ENCODE assay signal across 8 cellular contexts in the genomic region with DNA sequence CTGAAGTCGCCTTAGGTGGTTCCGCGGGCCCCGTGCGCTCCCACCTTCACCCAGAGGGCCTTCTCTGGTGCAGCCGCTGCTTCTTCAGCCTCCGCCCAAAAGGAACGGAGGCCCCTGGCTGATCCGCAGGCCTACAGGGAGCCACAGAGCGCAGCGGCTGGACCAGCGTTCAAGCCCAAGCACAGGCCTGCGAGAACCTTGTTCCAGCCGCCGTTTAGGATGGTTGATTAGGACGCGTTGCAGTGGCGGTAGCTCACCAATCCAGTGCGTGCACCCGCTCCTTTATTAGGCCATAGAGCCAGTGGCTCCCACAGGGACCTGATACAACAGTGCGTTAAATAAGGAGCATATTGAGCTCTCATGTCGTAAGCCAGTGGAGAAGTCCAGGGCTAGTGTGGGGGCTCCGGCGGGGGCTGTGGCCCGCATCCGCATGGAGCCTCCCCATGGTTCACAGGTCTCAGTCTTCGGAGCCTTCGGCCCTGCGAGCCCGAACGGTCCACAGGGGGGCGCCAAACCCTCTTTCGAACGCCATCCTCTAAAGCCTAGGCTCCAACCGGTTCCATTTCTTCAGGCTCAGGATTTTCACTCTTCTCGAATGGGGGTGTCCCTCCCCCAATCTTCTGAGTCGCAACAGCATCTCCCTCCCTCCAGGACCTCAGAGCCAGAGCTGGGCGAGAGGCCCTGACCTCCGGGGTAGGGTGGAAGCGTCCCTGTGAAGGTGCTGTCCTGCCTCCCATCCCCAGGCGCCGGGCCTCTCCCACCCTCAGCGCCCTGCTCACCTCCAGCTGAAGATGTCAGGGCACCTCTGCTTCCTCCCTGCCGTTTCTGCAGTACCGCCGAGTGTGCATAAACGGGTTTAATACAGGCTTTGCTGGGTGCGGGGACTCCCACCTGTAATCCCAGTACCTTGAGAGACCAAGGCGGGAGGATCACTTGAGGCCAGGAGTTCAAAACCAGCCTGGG.
A peak's percentile ranks its signal among the peaks of the same experiment; 100 is the strongest.
DNase-seq lines count a peak whose midpoint lies in the region; ATAC-seq and TF ChIP-seq lines count a peak whose summit lies in the region.
"Not testable (repeated sequence)": the region's sequence is repeated elsewhere in the genome, so short reads cannot be mapped to it uniquely, and the experiment has no call there.

No MANE protein-coding gene starts in this region.

- not testable (repeated sequence) for H3K36me3 Mint-ChIP-seq in CD4-positive, CD25-positive, alpha-beta regulatory T cell; nephron progenitor cell (ENCODE audit: low read depth)

- H3K27me3 ChIP-seq in CD4-positive, CD25-positive, alpha-beta regulatory T cell (ENCODE audit: control insufficient read depth, insufficient read depth, low read length): not testable (repeated sequence)

- H3K27ac Mint-ChIP-seq in CD4-positive, CD25-positive, alpha-beta regulatory T cell; nephron progenitor cell: not testable (repeated sequence)

- H3K36me3 ChIP-seq in CD4-positive, CD25-positive, alpha-beta regulatory T cell (ENCODE audit: control insufficient read depth, insufficient read depth, low read length): not testable (repeated sequence)

- H3K9me3 ChIP-seq in CD4-positive, CD25-positive, alpha-beta regulatory T cell (ENCODE audit: control insufficient read depth in 2 of 2, low read length in 2 of 2): not testable (repeated sequence)

- H3K4me1 ChIP-seq in CD4-positive, CD25-positive, alpha-beta regulatory T cell (ENCODE audit: control insufficient read depth, insufficient read depth, low read length, poor library complexity, severe bottlenecking): not testable (repeated sequence)

- not testable (repeated sequence) for H3K4me3 Mint-ChIP-seq in CD4-positive, CD25-positive, alpha-beta regulatory T cell; nephron progenitor cell

- DNase-seq in CD4-positive, CD25-positive, alpha-beta regulatory T cell: peak; percentile 46 to 64 (median 62)
- DNase-seq in HFF-Myc (ENCODE audit: extremely low read depth, low read depth) (peak; percentile 9), NCI-H748 (lab: John Stamatoyannopoulos, UW; ENCODE audit: unreplicated experiment) (peak; percentile 49), amygdala (lab: John Stamatoyannopoulos, UW) (peak in 35 of 56 donors; percentile 1 to 78 (median 27)), glomerular visceral epithelial cell (ENCODE audit: extremely low spot score) (peak; percentile 53), nephron progenitor cell (peak; percentile 82)
- DNase-seq in stimulated activated CD8-positive, alpha-beta memory T cell treated with anti-CD3 and anti-CD28 coated beads, Interleukin-2, amount 100 ng/mL, for 1 hour (ENCODE audit: low read depth in 2 of 2): peak; percentile 47 to 62

- H3K27me3 Mint-ChIP-seq in CD4-positive, CD25-positive, alpha-beta regulatory T cell; nephron progenitor cell (ENCODE audit: low read depth, poor library complexity): not testable (repeated sequence)

- H3K9me3 Mint-ChIP-seq in CD4-positive, CD25-positive, alpha-beta regulatory T cell; nephron progenitor cell: not testable (repeated sequence)

- TF ChIP-seq CTCF in HFF-Myc (IDR thresholded peaks at IDR 0.05; ENCODE audit: low read depth, low read length, missing control alignments): peak; percentile 59
- TF ChIP-seq CTCF in nephron progenitor cell (IDR thresholded peaks at IDR 0.05): peak; percentile 62

- peak; percentile 67 to 77 for ATAC-seq in CD4-positive, CD25-positive, alpha-beta regulatory T cell (ENCODE audit: low read depth in 2 of 2)
- ATAC-seq in activated CD4-positive, CD25-positive, alpha-beta regulatory T cell treated with anti-CD3 and anti-CD28 coated beads, Interleukin-2, amount 50 U/mL, for 24 hours: peak; percentile 68 to 81

- not testable (repeated sequence) for H3K4me3 ChIP-seq in CD4-positive, CD25-positive, alpha-beta regulatory T cell (ENCODE audit: low read depth, low read length); HFF-Myc (replicated peaks; ENCODE audit: low read depth, low read length)

- H3K27ac ChIP-seq in CD4-positive, CD25-positive, alpha-beta regulatory T cell (ENCODE audit: insufficient read depth, low read length, poor library complexity, severe bottlenecking): not testable (repeated sequence)

- H3K4me1 Mint-ChIP-seq in CD4-positive, CD25-positive, alpha-beta regulatory T cell; nephron progenitor cell: not testable (repeated sequence)

Comparison
In these comparisons a context has a peak if more than half of its experiments do, and no peak if none do; other contexts are left out.
1. DNase-seq: peak in every context shown above with its lines; median percentile 82 in nephron progenitor cell; 62 in CD4-positive, CD25-positive, alpha-beta regulatory T cell; 54 in stimulated activated CD8-positive, alpha-beta memory T cell treated with anti-CD3 and anti-CD28 coated beads, Interleukin-2, amount 100 ng/mL, for 1 hour; 53 in glomerular visceral epithelial cell; 49 in NCI-H748; 27 in amygdala; 9 in HFF-Myc.